ENCODE assay signal across 14 cellular contexts in the genomic region with DNA sequence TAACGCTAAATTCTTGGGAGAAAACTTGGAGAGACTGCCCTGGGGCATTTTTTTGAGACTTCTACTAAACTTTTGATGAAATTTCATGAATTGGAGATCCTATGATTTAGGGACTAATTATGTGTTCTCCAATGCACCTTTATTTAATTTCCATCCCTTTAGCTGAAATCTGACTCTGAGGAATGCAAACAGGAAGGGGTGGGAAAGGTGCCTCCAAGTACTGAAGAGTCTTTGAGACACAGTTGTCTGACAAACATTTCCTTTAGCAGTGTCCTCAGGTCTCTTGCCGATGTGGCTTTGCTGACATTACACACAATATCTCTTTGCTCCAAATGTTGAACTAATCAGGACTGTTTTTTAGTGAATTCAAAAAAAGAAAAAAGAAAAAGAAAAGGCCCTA.
"Had no signal": no experiment of that assay in that cellular context is flagged by ENCODE, and none has a peak within 500 bp of the region (broad histone marks: within the 10 kb centered on the region; RNA-seq: fewer than 3 reads in every experiment).

No MANE protein-coding gene starts in this region.

- H3K27me3 Mint-ChIP-seq: activated naive CD8-positive, alpha-beta T cell treated with anti-CD3 and anti-CD28 coated beads, Interleukin-2, amount 50 U/mL, for 24 hours; naive B cell had no signal

- H3K4me3 Mint-ChIP-seq: activated naive CD4-positive, alpha-beta T cell treated with anti-CD3 and anti-CD28 coated beads for 36 hours; activated naive CD8-positive, alpha-beta T cell treated with anti-CD3 and anti-CD28 coated beads, Interleukin-2, amount 50 U/mL, for 24 hours; naive B cell had no signal

- H3K9me3 ChIP-seq: esophagus squamous epithelium, thoracic aorta had no signal

- H3K4me3 ChIP-seq: cardiac muscle cell, dorsolateral prefrontal cortex, esophagus squamous epithelium, lung, thoracic aorta had no signal

- H3K27me3 ChIP-seq: cardiac muscle cell, dorsolateral prefrontal cortex, esophagus squamous epithelium had no signal

- H3K36me3 ChIP-seq: cardiac muscle cell, esophagus squamous epithelium, thoracic aorta had no signal

- H3K27ac Mint-ChIP-seq: activated naive CD4-positive, alpha-beta T cell treated with anti-CD3 and anti-CD28 coated beads for 36 hours; activated naive CD8-positive, alpha-beta T cell treated with anti-CD3 and anti-CD28 coated beads, Interleukin-2, amount 50 U/mL, for 24 hours; activated T-helper 2 cell treated with anti-CD3 and anti-CD28 coated beads, Interferon-gamma antibody, Interleukin-2, Interleukin-4, amounts not matched to agents 10 μg/mL and 5 μg/mL and 100 μg/mL, durations not matched to agents 14 hours and 24 hours and 36 hours; naive B cell had no signal

- H3K36me3 Mint-ChIP-seq: naive B cell had no signal

- H3K9me3 Mint-ChIP-seq: activated naive CD4-positive, alpha-beta T cell treated with anti-CD3 and anti-CD28 coated beads for 36 hours; activated naive CD8-positive, alpha-beta T cell treated with anti-CD3 and anti-CD28 coated beads, Interleukin-2, amount 50 U/mL, for 24 hours; activated T-helper 2 cell treated with anti-CD3 and anti-CD28 coated beads, Interferon-gamma antibody, Interleukin-2, Interleukin-4, amounts not matched to agents 10 μg/mL and 5 μg/mL and 100 μg/mL, durations not matched to agents 14 hours and 24 hours and 36 hours; naive B cell had no signal

- ATAC-seq: activated CD4-positive, CD25-positive, alpha-beta regulatory T cell treated with anti-CD3 and anti-CD28 coated beads, Interleukin-2, amount 50 U/mL, for 24 hours; activated naive CD8-positive, alpha-beta T cell treated with anti-CD3 and anti-CD28 coated beads, Interleukin-2, amount 50 U/mL, for 24 hours had no signal

- H3K27ac ChIP-seq: cardiac muscle cell, dorsolateral prefrontal cortex, esophagus squamous epithelium, thoracic aorta had no signal

- DNase-seq: activated naive CD4-positive, alpha-beta T cell treated with anti-CD3 and anti-CD28 coated beads for 36 hours; activated naive CD8-positive, alpha-beta T cell treated with anti-CD3 and anti-CD28 coated beads, Interleukin-2, amount 50 U/mL, for 24 hours; activated T-cell treated with anti-CD3 and anti-CD28 coated beads for 4 hours; aorta; dorsolateral prefrontal cortex; esophagus squamous epithelium; hippocampal formation; naive B cell; stimulated activated CD4-positive, alpha-beta T cell treated with anti-CD3 and anti-CD28 coated beads, Interleukin-1b, Interleukin-23, amount 100 ng/mL, for 48 hours had no signal

- H3K4me1 ChIP-seq: esophagus squamous epithelium had no signal

- H3K4me1 Mint-ChIP-seq: activated naive CD8-positive, alpha-beta T cell treated with anti-CD3 and anti-CD28 coated beads, Interleukin-2, amount 50 U/mL, for 24 hours had no signal
